In the genomic region with DNA sequence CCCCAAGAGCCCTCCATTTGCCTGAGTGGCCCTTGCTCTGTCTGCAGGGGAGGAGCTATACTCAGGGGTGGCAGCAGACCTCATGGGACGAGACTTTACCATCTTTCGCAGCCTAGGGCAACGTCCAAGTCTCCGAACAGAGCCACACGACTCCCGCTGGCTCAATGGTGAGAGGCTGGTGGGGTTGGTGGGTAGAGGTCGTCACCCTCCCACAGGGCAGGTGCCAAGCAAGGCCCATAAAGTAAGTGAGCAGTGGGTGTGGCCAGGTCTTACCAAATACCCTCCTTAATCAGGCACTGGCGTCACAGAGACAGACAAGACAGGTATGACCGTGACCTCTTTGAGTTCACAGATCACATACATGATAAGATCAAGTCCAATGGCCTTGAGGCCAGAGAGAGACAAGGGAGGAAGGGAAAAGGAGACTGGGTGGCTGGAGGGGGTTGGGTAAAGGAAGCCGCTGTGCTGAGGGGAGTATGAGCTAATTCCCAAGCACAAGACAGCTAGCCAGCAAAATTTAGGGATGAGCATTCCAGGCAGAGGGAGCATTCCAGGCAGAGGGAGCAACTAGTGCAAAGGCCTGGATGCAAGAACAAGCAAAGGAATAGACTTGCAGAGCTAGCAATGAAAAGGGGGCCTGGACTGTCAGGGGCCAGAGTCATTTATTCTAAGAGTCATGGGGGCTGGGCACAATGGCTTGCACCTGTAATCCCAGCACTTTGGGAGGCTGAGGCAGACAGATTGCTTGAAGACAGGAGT, we compare ENCODE assay signal across 1 cellular context.
TF ChIP-seq lines count a peak whose summit lies in the region.

No MANE protein-coding gene starts in this region.

TF ChIP-seq in HepG2, 621 proteins besides CTCF, POLR2A, EP300 and RAD21 (continued from another document and continues in another):
- TF ChIP-seq, protein P1, sequence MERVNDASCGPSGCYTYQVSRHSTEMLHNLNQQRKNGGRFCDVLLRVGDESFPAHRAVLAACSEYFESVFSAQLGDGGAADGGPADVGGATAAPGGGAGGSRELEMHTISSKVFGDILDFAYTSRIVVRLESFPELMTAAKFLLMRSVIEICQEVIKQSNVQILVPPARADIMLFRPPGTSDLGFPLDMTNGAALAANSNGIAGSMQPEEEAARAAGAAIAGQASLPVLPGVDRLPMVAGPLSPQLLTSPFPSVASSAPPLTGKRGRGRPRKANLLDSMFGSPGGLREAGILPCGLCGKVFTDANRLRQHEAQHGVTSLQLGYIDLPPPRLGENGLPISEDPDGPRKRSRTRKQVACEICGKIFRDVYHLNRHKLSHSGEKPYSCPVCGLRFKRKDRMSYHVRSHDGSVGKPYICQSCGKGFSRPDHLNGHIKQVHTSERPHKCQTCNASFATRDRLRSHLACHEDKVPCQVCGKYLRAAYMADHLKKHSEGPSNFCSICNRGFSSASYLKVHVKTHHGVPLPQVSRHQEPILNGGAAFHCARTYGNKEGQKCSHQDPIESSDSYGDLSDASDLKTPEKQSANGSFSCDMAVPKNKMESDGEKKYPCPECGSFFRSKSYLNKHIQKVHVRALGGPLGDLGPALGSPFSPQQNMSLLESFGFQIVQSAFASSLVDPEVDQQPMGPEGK (CRISPR knock-in tag; IDR thresholded peaks at IDR 0.05): peak; percentile 85
- TF ChIP-seq RCOR2 (CRISPR knock-in tag; IDR thresholded peaks at IDR 0.05) (peak; percentile 40; the same call in 1 of the 2 replicates), SSRP1 (CRISPR knock-in tag; IDR thresholded peaks at IDR 0.05) (peak; percentile 86; the same call in 1 of the 2 replicates), YEATS2 (CRISPR knock-in tag; IDR thresholded peaks at IDR 0.05; ENCODE audit: borderline replicate concordance) (peak; percentile 9; the same call in 1 of the 2 replicates), ZNF614 (CRISPR knock-in tag; IDR thresholded peaks at IDR 0.05; ENCODE audit: borderline replicate concordance) (peak; percentile 91; the same call in 1 of the 2 replicates), NAIF1 (CRISPR knock-in tag; IDR thresholded peaks at IDR 0.05; ENCODE audit: borderline replicate concordance) (no peak), TAF1 (CRISPR knock-in tag; IDR thresholded peaks at IDR 0.05) (0 out of 2 replicates have a peak, but pooled peaks have one; percentile 10), NR2F6 (IDR thresholded peaks at IDR 0.05) (peak; percentile 84), NR2F6 (CRISPR knock-in tag; IDR thresholded peaks at IDR 0.05) (peak; percentile 87), SIX4 (CRISPR knock-in tag; IDR thresholded peaks at IDR 0.05) (peak; percentile 59; the same call in 1 of the 2 replicates), ZFP36L1 (CRISPR knock-in tag; IDR thresholded peaks at IDR 0.05) (no peak), HNRNPUL1 (IDR thresholded peaks at IDR 0.05; ENCODE audit: low read depth, low read length) (no peak), FOXP1 (IDR thresholded peaks at IDR 0.05) (no peak), FOXP1 (CRISPR knock-in tag; IDR thresholded peaks at IDR 0.05) (peak; percentile 41; the same call in 1 of the 2 replicates), ETV5 (CRISPR knock-in tag; IDR thresholded peaks at IDR 0.05; ENCODE audit: borderline replicate concordance) (peak; percentile 41; the same call in 1 of the 2 replicates), TCF7 (IDR thresholded peaks at IDR 0.05; ENCODE audit: low read depth) (peak; percentile 28; the same call in 1 of the 2 replicates), CBX5 (CRISPR knock-in tag; IDR thresholded peaks at IDR 0.05; ENCODE audit: borderline replicate concordance) (peak; percentile 20; the same call in 1 of the 2 replicates), HNF4A (CRISPR knock-in tag; IDR thresholded peaks at IDR 0.05) (peak; percentile 75), U2AF2 (IDR thresholded peaks at IDR 0.05; ENCODE audit: low read depth, low read length) (no peak), ARNT2 (CRISPR knock-in tag; IDR thresholded peaks at IDR 0.05; ENCODE audit: low read depth) (peak; percentile 64; the same call in 1 of the 2 replicates), SP5 (CRISPR knock-in tag; IDR thresholded peaks at IDR 0.05; ENCODE audit: borderline replicate concordance, low read depth) (0 out of 2 replicates have a peak, but pooled peaks have one; percentile 45), REPIN1 (CRISPR knock-in tag; IDR thresholded peaks at IDR 0.05; ENCODE audit: borderline replicate concordance, low read depth) (0 out of 2 replicates have a peak, but pooled peaks have one; percentile 51), HDAC1 (CRISPR knock-in tag; IDR thresholded peaks at IDR 0.05) (0 out of 2 replicates have a peak, but pooled peaks have one; percentile 3), DMAP1 (CRISPR knock-in tag; IDR thresholded peaks at IDR 0.05) (peak; percentile 60), RXRA (CRISPR knock-in tag; IDR thresholded peaks at IDR 0.05) (peak; percentile 94), ZNF777 (CRISPR knock-in tag; IDR thresholded peaks at IDR 0.05) (no peak), ZNF589 (CRISPR knock-in tag; conservative IDR thresholded peaks at IDR 0.05) (0 out of 2 replicates have a peak, but pooled peaks have one; percentile 42), THRA (CRISPR knock-in tag; IDR thresholded peaks at IDR 0.05; ENCODE audit: borderline replicate concordance) (peak; percentile 90), ZNF598 (CRISPR knock-in tag; IDR thresholded peaks at IDR 0.05; ENCODE audit: borderline replicate concordance) (no peak), SOX13 (IDR thresholded peaks at IDR 0.05) (no peak), SOX13 (CRISPR knock-in tag; conservative IDR thresholded peaks at IDR 0.05 in 1 of 2, IDR thresholded peaks at IDR 0.05 in 1 of 2) (peak in 1 of 2 experiments; percentile 54; a peak in 2 of 4 replicates), ZNF781 (CRISPR knock-in tag; IDR thresholded peaks at IDR 0.05; ENCODE audit: borderline replicate concordance, not compliant biosample characterization) (no peak), SAP130 (CRISPR knock-in tag; IDR thresholded peaks at IDR 0.05; ENCODE audit: low read depth) (peak; percentile 79), ZNF354B (CRISPR knock-in tag; IDR thresholded peaks at IDR 0.05) (no peak), HMGA1 (CRISPR knock-in tag; conservative IDR thresholded peaks at IDR 0.05) (no peak), CREM (IDR thresholded peaks at IDR 0.05) (peak; percentile 70; the same call in 1 of the 2 replicates), CREM (CRISPR knock-in tag; IDR thresholded peaks at IDR 0.05) (no peak), RBM22 (optimal IDR thresholded peaks at IDR 0.05; ENCODE audit: low read length) (peak; percentile 76), RBM39 (IDR thresholded peaks at IDR 0.05; ENCODE audit: low read depth, low read length, poor library complexity, severe bottlenecking) (peak; percentile 12), ZNF124 (CRISPR knock-in tag; IDR thresholded peaks at IDR 0.05) (0 out of 2 replicates have a peak, but pooled peaks have one; percentile 36), SOX5 (CRISPR knock-in tag; IDR thresholded peaks at IDR 0.05; ENCODE audit: borderline replicate concordance) (0 out of 2 replicates have a peak, but pooled peaks have one; percentile 25), ZNF879 (CRISPR knock-in tag; IDR thresholded peaks at IDR 0.05) (0 out of 2 replicates have a peak, but pooled peaks have one; percentile 23), ATF1 (CRISPR knock-in tag; IDR thresholded peaks at IDR 0.05) (peak; percentile 44; the same call in 1 of the 2 replicates), POLR2G (IDR thresholded peaks at IDR 0.05; ENCODE audit: low read depth, low read length) (peak; percentile 48; the same call in 1 of the 2 replicates)
- TF ChIP-seq, protein P2, sequence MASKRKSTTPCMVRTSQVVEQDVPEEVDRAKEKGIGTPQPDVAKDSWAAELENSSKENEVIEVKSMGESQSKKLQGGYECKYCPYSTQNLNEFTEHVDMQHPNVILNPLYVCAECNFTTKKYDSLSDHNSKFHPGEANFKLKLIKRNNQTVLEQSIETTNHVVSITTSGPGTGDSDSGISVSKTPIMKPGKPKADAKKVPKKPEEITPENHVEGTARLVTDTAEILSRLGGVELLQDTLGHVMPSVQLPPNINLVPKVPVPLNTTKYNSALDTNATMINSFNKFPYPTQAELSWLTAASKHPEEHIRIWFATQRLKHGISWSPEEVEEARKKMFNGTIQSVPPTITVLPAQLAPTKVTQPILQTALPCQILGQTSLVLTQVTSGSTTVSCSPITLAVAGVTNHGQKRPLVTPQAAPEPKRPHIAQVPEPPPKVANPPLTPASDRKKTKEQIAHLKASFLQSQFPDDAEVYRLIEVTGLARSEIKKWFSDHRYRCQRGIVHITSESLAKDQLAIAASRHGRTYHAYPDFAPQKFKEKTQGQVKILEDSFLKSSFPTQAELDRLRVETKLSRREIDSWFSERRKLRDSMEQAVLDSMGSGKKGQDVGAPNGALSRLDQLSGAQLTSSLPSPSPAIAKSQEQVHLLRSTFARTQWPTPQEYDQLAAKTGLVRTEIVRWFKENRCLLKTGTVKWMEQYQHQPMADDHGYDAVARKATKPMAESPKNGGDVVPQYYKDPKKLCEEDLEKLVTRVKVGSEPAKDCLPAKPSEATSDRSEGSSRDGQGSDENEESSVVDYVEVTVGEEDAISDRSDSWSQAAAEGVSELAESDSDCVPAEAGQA (IDR thresholded peaks at IDR 0.05; ENCODE audit: low read depth): no peak
- TF ChIP-seq, protein P2 (CRISPR knock-in tag; IDR thresholded peaks at IDR 0.05; ENCODE audit: borderline replicate concordance): no peak
- TF ChIP-seq, protein P3, sequence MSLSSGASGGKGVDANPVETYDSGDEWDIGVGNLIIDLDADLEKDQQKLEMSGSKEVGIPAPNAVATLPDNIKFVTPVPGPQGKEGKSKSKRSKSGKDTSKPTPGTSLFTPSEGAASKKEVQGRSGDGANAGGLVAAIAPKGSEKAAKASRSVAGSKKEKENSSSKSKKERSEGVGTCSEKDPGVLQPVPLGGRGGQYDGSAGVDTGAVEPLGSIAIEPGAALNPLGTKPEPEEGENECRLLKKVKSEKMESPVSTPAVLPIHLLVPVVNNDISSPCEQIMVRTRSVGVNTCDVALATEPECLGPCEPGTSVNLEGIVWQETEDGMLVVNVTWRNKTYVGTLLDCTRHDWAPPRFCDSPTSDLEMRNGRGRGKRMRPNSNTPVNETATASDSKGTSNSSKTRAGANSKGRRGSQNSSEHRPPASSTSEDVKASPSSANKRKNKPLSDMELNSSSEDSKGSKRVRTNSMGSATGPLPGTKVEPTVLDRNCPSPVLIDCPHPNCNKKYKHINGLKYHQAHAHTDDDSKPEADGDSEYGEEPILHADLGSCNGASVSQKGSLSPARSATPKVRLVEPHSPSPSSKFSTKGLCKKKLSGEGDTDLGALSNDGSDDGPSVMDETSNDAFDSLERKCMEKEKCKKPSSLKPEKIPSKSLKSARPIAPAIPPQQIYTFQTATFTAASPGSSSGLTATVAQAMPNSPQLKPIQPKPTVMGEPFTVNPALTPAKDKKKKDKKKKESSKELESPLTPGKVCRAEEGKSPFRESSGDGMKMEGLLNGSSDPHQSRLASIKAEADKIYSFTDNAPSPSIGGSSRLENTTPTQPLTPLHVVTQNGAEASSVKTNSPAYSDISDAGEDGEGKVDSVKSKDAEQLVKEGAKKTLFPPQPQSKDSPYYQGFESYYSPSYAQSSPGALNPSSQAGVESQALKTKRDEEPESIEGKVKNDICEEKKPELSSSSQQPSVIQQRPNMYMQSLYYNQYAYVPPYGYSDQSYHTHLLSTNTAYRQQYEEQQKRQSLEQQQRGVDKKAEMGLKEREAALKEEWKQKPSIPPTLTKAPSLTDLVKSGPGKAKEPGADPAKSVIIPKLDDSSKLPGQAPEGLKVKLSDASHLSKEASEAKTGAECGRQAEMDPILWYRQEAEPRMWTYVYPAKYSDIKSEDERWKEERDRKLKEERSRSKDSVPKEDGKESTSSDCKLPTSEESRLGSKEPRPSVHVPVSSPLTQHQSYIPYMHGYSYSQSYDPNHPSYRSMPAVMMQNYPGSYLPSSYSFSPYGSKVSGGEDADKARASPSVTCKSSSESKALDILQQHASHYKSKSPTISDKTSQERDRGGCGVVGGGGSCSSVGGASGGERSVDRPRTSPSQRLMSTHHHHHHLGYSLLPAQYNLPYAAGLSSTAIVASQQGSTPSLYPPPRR (CRISPR knock-in tag; IDR thresholded peaks at IDR 0.05; ENCODE audit: borderline replicate concordance): peak; percentile 40; the same call in 1 of the 2 replicates
